ENCODE assay signal across 1 cellular context in the genomic region with DNA sequence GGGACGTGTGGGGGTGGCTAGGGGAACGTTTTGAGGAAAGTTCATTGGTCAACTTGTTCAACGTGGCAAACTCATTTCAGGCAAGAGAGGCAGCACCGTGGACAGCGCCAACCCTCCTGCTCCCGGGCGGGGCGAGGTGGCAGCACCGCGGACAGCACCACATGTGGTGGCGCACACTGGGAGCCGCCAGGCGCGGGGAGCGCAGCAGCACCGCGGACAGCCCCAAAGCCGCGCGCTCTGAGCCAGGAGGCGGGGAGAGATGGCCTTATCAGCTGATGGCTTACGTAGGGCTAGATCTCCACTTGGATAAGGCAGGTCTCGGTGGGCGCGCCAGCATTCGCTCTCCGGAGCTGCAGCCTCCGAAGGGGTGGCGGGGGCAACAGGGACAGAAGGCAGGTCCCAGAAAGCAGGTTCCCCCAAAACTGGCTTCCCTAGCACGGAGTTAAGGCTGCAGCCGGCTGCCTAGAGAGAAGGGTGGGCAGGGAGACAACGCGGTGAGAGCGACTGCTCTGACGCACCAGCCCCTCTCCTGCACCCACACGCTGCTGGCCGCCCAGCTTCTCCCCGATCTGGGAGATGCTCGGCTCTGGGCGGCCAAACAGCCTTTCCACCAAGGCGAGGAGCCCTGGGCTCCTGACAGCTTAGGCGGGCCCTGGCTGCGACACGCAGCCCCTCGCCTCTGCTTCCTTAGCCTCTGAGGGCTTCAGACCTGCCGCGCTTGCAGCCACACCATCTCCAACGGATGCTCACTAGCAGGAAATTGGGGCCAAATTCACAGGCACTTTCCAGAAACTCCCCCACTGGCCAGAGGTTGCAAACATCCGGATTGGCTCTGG.
TF ChIP-seq lines count a peak whose summit lies in the region.

HTR5A (plus strand) TSS at position 333 of the 836 bp plus-strand sequence. CDS start 576 bp downstream, outside the sequence.

TF ChIP-seq in K562, 482 proteins besides CTCF, POLR2A, EP300 and RAD21 (continued from another document and continues in another):
- TF ChIP-seq, protein P1, sequence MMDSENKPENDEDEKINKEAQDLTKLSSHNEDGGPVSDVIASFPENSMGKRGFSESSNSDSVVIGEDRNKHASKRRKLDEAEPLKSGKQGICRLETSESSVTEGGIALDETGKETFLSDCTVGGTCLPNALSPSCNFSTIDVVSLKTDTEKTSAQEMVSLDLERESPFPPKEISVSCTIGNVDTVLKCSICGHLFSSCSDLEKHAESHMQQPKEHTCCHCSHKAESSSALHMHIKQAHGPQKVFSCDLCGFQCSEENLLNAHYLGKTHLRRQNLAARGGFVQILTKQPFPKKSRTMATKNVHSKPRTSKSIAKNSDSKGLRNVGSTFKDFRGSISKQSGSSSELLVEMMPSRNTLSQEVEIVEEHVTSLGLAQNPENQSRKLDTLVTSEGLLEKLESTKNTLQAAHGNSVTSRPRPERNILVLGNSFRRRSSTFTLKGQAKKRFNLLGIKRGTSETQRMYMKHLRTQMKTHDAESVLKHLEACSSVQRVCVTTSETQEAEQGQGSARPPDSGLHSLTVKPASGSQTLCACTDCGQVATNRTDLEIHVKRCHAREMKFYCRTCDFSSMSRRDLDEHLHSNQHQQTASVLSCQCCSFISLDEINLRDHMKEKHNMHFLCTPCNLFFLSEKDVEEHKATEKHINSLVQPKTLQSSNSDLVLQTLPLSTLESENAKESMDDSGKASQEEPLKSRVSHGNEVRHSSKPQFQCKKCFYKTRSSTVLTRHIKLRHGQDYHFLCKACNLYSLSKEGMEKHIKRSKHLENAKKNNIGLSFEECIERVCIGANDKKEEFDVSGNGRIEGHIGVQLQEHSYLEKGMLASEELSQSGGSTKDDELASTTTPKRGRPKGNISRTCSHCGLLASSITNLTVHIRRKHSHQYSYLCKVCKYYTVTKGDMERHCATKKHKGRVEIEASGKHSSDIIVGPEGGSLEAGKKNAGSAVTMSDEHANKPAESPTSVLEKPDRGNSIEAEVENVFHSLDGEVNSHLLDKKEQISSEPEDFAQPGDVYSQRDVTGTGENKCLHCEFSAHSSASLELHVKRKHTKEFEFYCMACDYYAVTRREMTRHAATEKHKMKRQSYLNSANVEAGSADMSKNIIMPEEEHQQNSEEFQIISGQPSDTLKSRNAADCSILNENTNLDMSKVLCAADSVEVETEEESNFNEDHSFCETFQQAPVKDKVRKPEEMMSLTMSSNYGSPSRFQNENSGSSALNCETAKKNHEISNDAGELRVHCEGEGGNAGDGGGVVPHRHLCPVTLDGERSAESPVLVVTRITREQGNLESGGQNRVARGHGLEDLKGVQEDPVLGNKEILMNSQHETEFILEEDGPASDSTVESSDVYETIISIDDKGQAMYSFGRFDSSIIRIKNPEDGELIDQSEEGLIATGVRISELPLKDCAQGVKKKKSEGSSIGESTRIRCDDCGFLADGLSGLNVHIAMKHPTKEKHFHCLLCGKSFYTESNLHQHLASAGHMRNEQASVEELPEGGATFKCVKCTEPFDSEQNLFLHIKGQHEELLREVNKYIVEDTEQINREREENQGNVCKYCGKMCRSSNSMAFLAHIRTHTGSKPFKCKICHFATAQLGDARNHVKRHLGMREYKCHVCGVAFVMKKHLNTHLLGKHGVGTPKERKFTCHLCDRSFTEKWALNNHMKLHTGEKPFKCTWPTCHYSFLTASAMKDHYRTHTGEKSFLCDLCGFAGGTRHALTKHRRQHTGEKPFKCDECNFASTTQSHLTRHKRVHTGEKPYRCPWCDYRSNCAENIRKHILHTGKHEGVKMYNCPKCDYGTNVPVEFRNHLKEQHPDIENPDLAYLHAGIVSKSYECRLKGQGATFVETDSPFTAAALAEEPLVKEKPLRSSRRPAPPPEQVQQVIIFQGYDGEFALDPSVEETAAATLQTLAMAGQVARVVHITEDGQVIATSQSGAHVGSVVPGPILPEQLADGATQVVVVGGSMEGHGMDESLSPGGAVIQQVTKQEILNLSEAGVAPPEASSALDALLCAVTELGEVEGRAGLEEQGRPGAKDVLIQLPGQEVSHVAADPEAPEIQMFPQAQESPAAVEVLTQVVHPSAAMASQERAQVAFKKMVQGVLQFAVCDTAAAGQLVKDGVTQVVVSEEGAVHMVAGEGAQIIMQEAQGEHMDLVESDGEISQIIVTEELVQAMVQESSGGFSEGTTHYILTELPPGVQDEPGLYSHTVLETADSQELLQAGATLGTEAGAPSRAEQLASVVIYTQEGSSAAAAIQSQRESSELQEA (IDR thresholded peaks at IDR 0.05; ENCODE audit: low read depth): no peak
- TF ChIP-seq, protein P2, sequence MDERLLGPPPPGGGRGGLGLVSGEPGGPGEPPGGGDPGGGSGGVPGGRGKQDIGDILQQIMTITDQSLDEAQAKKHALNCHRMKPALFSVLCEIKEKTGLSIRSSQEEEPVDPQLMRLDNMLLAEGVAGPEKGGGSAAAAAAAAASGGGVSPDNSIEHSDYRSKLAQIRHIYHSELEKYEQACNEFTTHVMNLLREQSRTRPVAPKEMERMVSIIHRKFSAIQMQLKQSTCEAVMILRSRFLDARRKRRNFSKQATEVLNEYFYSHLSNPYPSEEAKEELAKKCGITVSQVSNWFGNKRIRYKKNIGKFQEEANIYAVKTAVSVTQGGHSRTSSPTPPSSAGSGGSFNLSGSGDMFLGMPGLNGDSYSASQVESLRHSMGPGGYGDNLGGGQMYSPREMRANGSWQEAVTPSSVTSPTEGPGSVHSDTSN (CRISPR knock-in tag; IDR thresholded peaks at IDR 0.05; ENCODE audit: low read depth): peak; percentile 92
- TF ChIP-seq, protein P2 (tag; conservative IDR thresholded peaks at IDR 0.05; ENCODE audit: low read depth): peak; percentile 52; the same call in 1 of the 2 replicates
- TF ChIP-seq PCBP2 (IDR thresholded peaks at IDR 0.05; ENCODE audit: low read depth, low read length, poor library complexity, severe bottlenecking) (no peak), MBD2 (IDR thresholded peaks at IDR 0.05; ENCODE audit: borderline replicate concordance, low read depth) (peak; percentile 25; the same call in 1 of the 2 replicates), KLF10 (CRISPR knock-in tag; IDR thresholded peaks at IDR 0.05) (no peak), ZNF143 (CRISPR knock-in tag; IDR thresholded peaks at IDR 0.05) (peak; percentile 74), ARID2 (IDR thresholded peaks at IDR 0.05) (0 out of 2 replicates have a peak, but pooled peaks have one; percentile 24), ESRRB (CRISPR knock-in tag; IDR thresholded peaks at IDR 0.05; ENCODE audit: borderline replicate concordance) (no peak), ZNF449 (CRISPR knock-in tag; IDR thresholded peaks at IDR 0.05) (peak; percentile 94), SRSF7 (optimal IDR thresholded peaks at IDR 0.05; ENCODE audit: low read depth, low read length) (no peak), ZBTB40 (IDR thresholded peaks at IDR 0.05) (peak; percentile 97), ZBTB40 (CRISPR knock-in tag; IDR thresholded peaks at IDR 0.05) (peak; percentile 95), CAMTA2 (CRISPR knock-in tag; conservative IDR thresholded peaks at IDR 0.05) (no peak), BRD9 (IDR thresholded peaks at IDR 0.05; ENCODE audit: low read depth, partially characterized antibody) (no peak), TSHZ1 (CRISPR knock-in tag; IDR thresholded peaks at IDR 0.05) (no peak)
- TF ChIP-seq, protein P3, sequence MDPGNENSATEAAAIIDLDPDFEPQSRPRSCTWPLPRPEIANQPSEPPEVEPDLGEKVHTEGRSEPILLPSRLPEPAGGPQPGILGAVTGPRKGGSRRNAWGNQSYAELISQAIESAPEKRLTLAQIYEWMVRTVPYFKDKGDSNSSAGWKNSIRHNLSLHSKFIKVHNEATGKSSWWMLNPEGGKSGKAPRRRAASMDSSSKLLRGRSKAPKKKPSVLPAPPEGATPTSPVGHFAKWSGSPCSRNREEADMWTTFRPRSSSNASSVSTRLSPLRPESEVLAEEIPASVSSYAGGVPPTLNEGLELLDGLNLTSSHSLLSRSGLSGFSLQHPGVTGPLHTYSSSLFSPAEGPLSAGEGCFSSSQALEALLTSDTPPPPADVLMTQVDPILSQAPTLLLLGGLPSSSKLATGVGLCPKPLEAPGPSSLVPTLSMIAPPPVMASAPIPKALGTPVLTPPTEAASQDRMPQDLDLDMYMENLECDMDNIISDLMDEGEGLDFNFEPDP (CRISPR knock-in tag; IDR thresholded peaks at IDR 0.05): peak; percentile 87; the same call in 1 of the 2 replicates
